In genomic region chr11:61333638-61334433, GRCh38 we compare ENCODE assay signal across 9 cellular contexts. TPM values are rescaled to one million over a fixed set of nuclear protein-coding genes. Genes with fewer than 3 reads are reported as not detected.
DNase-seq lines count a peak whose midpoint lies in the region; ATAC-seq and TF ChIP-seq lines count a peak whose summit lies in the region.
"Had no signal": no experiment of that assay in that cellular context is flagged by ENCODE, and none has a peak within 500 bp of the region (broad histone marks: within the 10 kb centered on the region; RNA-seq: fewer than 3 reads in every experiment).

No MANE protein-coding gene starts in this region.

- H3K36me3 Mint-ChIP-seq in neural progenitor cell, result peaks cover 14% of the 10 kb centered on the region

- ATAC-seq in GM21390 (IDR thresholded peaks at IDR 0.05; ENCODE audit: unreplicated experiment) (no peak), GM21515 (IDR thresholded peaks at IDR 0.05; ENCODE audit: unreplicated experiment) (no peak), GM19351 (IDR thresholded peaks at IDR 0.05; ENCODE audit: unreplicated experiment) (no peak)

- H3K27me3 ChIP-seq in OCI-LY1 (ENCODE audit: insufficient read depth, low read length) (no peaks in the 10 kb centered on the region), neural progenitor cell (no peaks in the 10 kb centered on the region)

- H4K20me1 ChIP-seq in OCI-LY1 (ENCODE audit: insufficient read depth, low read length) (no peaks in the 10 kb centered on the region), neural progenitor cell (ENCODE audit: low read depth) (peaks cover 29% of the 10 kb centered on the region)

- H3K79me2 ChIP-seq in OCI-LY1 (ENCODE audit: insufficient read depth, low read length) (peaks cover 40% of the 10 kb centered on the region), neural progenitor cell (ENCODE audit: low read depth) (peaks cover 51% of the 10 kb centered on the region)

- H3K4me1 Mint-ChIP-seq in neural progenitor cell, result peaks cover 39% of the 10 kb centered on the region

- TF ChIP-seq CTCF in OCI-LY1 (IDR thresholded peaks at IDR 0.05; ENCODE audit: low read length) (no peak), neural progenitor cell (IDR thresholded peaks at IDR 0.05) (no peak)

- peaks cover 13% of the 10 kb centered on the region for H3K36me3 ChIP-seq in ES-I3 (ENCODE audit: insufficient read depth, low read length)
- peaks cover 31% of the 10 kb centered on the region for H3K36me3 ChIP-seq in OCI-LY1 (ENCODE audit: insufficient read depth, low read length)
- no peaks in the 10 kb centered on the region for H3K36me3 ChIP-seq in neural progenitor cell

- peak overlapping the region; percentile 97 for H3K4me3 Mint-ChIP-seq in neural progenitor cell

- H3K27me3 Mint-ChIP-seq in neural progenitor cell (ENCODE audit: insufficient read depth, low read depth), result peaks cover 4% of the 10 kb centered on the region

- H3F3A ChIP-seq in OCI-LY1 (ENCODE audit: insufficient read depth, low read length) (no peaks in the 10 kb centered on the region), neural progenitor cell (ENCODE audit: low read depth) (peaks cover 25% of the 10 kb centered on the region)

- no peaks in the 10 kb centered on the region for H3K9me3 Mint-ChIP-seq in neural progenitor cell

- H3K4me2 ChIP-seq in OCI-LY1 (ENCODE audit: low read length) (peak overlapping the region; percentile 99), neural progenitor cell (peak overlapping the region; percentile 98)

- H3K9me3 ChIP-seq in ES-I3 (ENCODE audit: control insufficient read depth, insufficient read depth, low read length) (no peaks in the 10 kb centered on the region), OCI-LY1 (ENCODE audit: low read length) (no peaks in the 10 kb centered on the region), neural progenitor cell (ENCODE audit: low read depth) (no peaks in the 10 kb centered on the region)

- no peaks in the 10 kb centered on the region for H3K9me2 ChIP-seq in OCI-LY1 (ENCODE audit: low read depth, low read length)

- H3K9ac ChIP-seq in ES-I3 (ENCODE audit: low read depth, low read length) (peak overlapping the region; percentile 88), OCI-LY1 (ENCODE audit: low read length) (peak overlapping the region; percentile 100), neural progenitor cell (peak overlapping the region; percentile 98)

- peaks cover 11% of the 10 kb centered on the region for H3K4me1 ChIP-seq in ES-I3 (ENCODE audit: insufficient read depth, low read length)
- H3K4me1 ChIP-seq in OCI-LY1 (ENCODE audit: insufficient read depth, low read length, severe bottlenecking), result peaks cover 54% of the 10 kb centered on the region
- H3K4me1 ChIP-seq in neural progenitor cell, result peaks cover 11% of the 10 kb centered on the region

- DNase-seq in ecto neural progenitor cell (ENCODE audit: low spot score), result peak; percentile 42
- DNase-seq in neural progenitor cell (ENCODE audit: low spot score), result no peak
- DNase-seq in NCI-H446 (lab: John Stamatoyannopoulos, UW), result no peak

- peak overlapping the region; percentile 90 for H3K27ac ChIP-seq in OCI-LY1 (ENCODE audit: low read depth, low read length, poor library complexity, severe bottlenecking)
- H3K27ac ChIP-seq in neural progenitor cell, result peak overlapping the region; percentile 62

- H3K4me3 ChIP-seq in OCI-LY1 (ENCODE audit: low read depth, low read length, poor library complexity, severe bottlenecking), result peak overlapping the region; percentile 95
- peak overlapping the region; percentile 93 for H3K4me3 ChIP-seq in neural progenitor cell

- H3K27ac Mint-ChIP-seq in neural progenitor cell, result peak overlapping the region; percentile 92

- H2AFZ ChIP-seq in OCI-LY1 (ENCODE audit: low read length) (no peak overlapping the region), neural progenitor cell (replicated peaks) (peak overlapping the region; percentile 15)

RNA-seq across cellular contexts. Expression of gene TKFC, which starts 0.8 kb away (rescaled TPM):
- total RNA-seq in neural progenitor cell (ENCODE audit: low replicate concordance), result 27.3 and 79.3 TPM in 2 replicates

RNA-seq across cellular contexts. Expression of gene DDB1, which starts 0.9 kb away (rescaled TPM):
- total RNA-seq in neural progenitor cell (ENCODE audit: low replicate concordance), result 275 and 314 TPM in 2 replicates

RNA-seq across cellular contexts. Expression of gene CYB561A3, which starts 27.8 kb away (rescaled TPM):
- total RNA-seq in neural progenitor cell (ENCODE audit: low replicate concordance), result 12.1 and 18.2 TPM in 2 replicates

RNA-seq across cellular contexts. Expression of gene TMEM138, which starts 28.3 kb away (rescaled TPM):
- total RNA-seq in neural progenitor cell (ENCODE audit: low replicate concordance), result 30.7 and 37.6 TPM in 2 replicates

RNA-seq across cellular contexts. Expression of gene VWCE, which starts 38.7 kb away (rescaled TPM):
- 5.1 and 7.0 TPM in 2 replicates for total RNA-seq in neural progenitor cell (ENCODE audit: low replicate concordance)
- total RNA-seq: RPMI7951 had no signal
